8 cellular contexts compared by ENCODE assay signal in the genomic region with DNA sequence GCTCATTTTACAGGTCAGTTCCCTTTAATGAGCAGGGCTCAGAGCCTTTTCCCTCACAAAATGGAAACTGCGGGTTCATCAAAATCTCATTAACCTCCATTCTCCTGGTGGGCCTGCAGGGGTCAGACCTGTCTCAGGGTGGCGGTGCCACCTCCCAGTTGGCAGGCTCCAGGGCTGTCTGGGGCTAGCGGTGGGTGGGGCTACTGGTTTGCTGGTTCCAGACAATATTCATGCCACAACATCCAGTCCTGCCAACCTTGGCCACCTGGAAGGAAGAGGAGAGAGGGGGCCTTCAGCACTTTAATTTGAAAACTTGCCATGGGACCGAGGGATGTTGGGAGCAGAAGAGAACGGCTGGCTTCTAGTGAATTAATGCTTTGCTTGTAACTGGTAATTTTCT. TPM values are rescaled to one million over a fixed set of nuclear protein-coding genes. Genes with fewer than 3 reads are reported as not detected.
DNase-seq lines count a peak whose midpoint lies in the region; ATAC-seq, FAIRE-seq and TF ChIP-seq lines count a peak whose summit lies in the region.

No MANE protein-coding gene starts in this region.

- H3K27ac Mint-ChIP-seq in T-helper 17 cell = no peak overlapping the region

- TF ChIP-seq CTCF in D721Med (IDR thresholded peaks at IDR 0.05; ENCODE audit: insufficient read depth, missing control alignments) = peak; percentile 66
- TF ChIP-seq CTCF in fibroblast of pulmonary artery (IDR thresholded peaks at IDR 0.05; ENCODE audit: low read length, missing control alignments) = peak; percentile 46

- H3K36me3 Mint-ChIP-seq in T-helper 17 cell (ENCODE audit: low read depth) = peaks cover 4% of the 10 kb centered on the region

- H3K4me3 Mint-ChIP-seq in T-helper 17 cell = no peak overlapping the region

- H3K9me3 ChIP-seq in T-helper 17 cell (ENCODE audit: control insufficient read depth, low read length, poor library complexity, severe bottlenecking) = no peaks in the 10 kb centered on the region

- no peak for FAIRE-seq in D721Med (lab: Jason Lieb, UNC)

- ATAC-seq in T-helper 17 cell (peak; percentile 35), HG02571 (IDR thresholded peaks at IDR 0.05; ENCODE audit: unreplicated experiment) (no peak), GM19328 (IDR thresholded peaks at IDR 0.05; ENCODE audit: unreplicated experiment) (no peak), GM18517 (IDR thresholded peaks at IDR 0.05; ENCODE audit: unreplicated experiment) (no peak)

- peaks cover 74% of the 10 kb centered on the region for H3K27me3 Mint-ChIP-seq in T-helper 17 cell

- H3K4me3 ChIP-seq in fibroblast of pulmonary artery (replicated peaks; ENCODE audit: low read depth, low read length) = no peak overlapping the region

- peaks cover 6% of the 10 kb centered on the region for H3K4me1 Mint-ChIP-seq in T-helper 17 cell

- DNase-seq in D721Med (ENCODE audit: insufficient read length, low spot score) (no peak), HuH-7 (ENCODE audit: low spot score) (peak; percentile 30), T-helper 17 cell (no peak), fibroblast of pulmonary artery (ENCODE audit: low read depth) (peak; percentile 33), retina (peak; percentile 72)

RNA-seq across cellular contexts. Expression of a gene that starts 41.9 kb away (rescaled TPM):
- total RNA-seq in T-helper 17 cell = 10 to 100 TPM; 43.6 to 47.7 TPM

Comparison
In these comparisons a context has a peak if more than half of its experiments do, and no peak if none do; other contexts are left out.
1. DNase-seq: peak in HuH-7 (single experiment), fibroblast of pulmonary artery (single experiment) and retina (single experiment); none in D721Med (single experiment) and T-helper 17 cell (0 of 3).